Comparison of ENCODE assay signal across 8 cellular contexts in the genomic region with DNA sequence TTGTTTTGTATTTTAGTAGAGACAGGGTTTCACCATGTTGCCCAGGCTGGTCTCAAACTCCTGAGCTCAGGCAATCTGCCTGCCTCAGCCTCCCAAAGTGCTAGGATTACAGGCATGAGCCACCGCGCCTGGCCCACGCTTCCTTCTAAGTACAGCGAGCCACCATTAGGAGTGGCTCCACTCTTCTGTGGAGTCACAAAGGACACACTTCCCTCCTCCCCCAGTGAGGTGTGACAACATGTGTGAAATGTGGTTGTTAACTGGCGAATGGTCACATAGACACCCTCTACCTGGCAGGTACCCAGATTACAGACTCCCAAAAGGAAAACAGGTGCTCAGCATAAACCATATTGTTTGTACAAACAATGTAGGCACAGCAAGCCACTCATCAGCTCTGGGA.
A peak's percentile ranks its signal among the peaks of the same experiment; 100 is the strongest.
DNase-seq lines count a peak whose midpoint lies in the region; ATAC-seq, FAIRE-seq and TF ChIP-seq lines count a peak whose summit lies in the region.
"Not testable (repeated sequence)": the region's sequence is repeated elsewhere in the genome, so short reads cannot be mapped to it uniquely, and the experiment has no call there.

No MANE protein-coding gene starts in this region.

- H3K4me1 ChIP-seq in neutrophil (ENCODE audit: control insufficient read depth in 1 of 2, insufficient read depth in 1 of 2, low read depth in 1 of 2, low read length in 1 of 2), result not testable (repeated sequence)

- H3K4me1 Mint-ChIP-seq in T-cell (peaks cover 0 to 18% (median 4%) of the 10 kb centered on the region in 3 donors), naive B cell (peaks cover under 1 to 25% (median 14%) of the 10 kb centered on the region in 3 donors)
- not testable (repeated sequence) for H3K4me1 Mint-ChIP-seq in activated CD8-positive, alpha-beta T cell treated with anti-CD3 and anti-CD28 coated beads for 36 hours (ENCODE audit: low read depth); activated naive CD4-positive, alpha-beta T cell treated with anti-CD3 and anti-CD28 coated beads, Interleukin-2, amount 50 U/mL, for 24 hours; dendritic cell treated with granulocyte-macrophage colony-stimulating factor and Interleukin-4, amounts not matched to agents 40 ng/mL and 50 ng/mL, for 4 days (ENCODE audit: low read depth); stimulated activated naive CD8-positive, alpha-beta T cell treated with anti-CD3 and anti-CD28 coated beads, Interleukin-15, Interleukin-2, amounts not matched to agents 100 ng/mL and 50 ng/mL, for 24 hours (ENCODE audit: low read depth)

- not testable (repeated sequence) for H3K4me3 ChIP-seq in neutrophil (ENCODE audit: low read depth in 1 of 2, low read length in 1 of 2)

- H3K27me3 Mint-ChIP-seq in T-cell; activated CD8-positive, alpha-beta T cell treated with anti-CD3 and anti-CD28 coated beads for 36 hours; activated naive CD4-positive, alpha-beta T cell treated with anti-CD3 and anti-CD28 coated beads, Interleukin-2, amount 50 U/mL, for 24 hours; dendritic cell treated with granulocyte-macrophage colony-stimulating factor and Interleukin-4, amounts not matched to agents 40 ng/mL and 50 ng/mL, for 4 days; naive B cell; stimulated activated naive CD8-positive, alpha-beta T cell treated with anti-CD3 and anti-CD28 coated beads, Interleukin-15, Interleukin-2, amounts not matched to agents 100 ng/mL and 50 ng/mL, for 24 hours: not testable (repeated sequence)

- not testable (repeated sequence) for H3K9me3 ChIP-seq in neutrophil

- peaks cover 89% of the 10 kb centered on the region for H3K36me3 ChIP-seq in neutrophil

- not testable (repeated sequence) for DNase-seq in GM12891 (ENCODE audit: insufficient read length, low spot score); T-cell; activated CD8-positive, alpha-beta T cell treated with anti-CD3 and anti-CD28 coated beads for 36 hours; naive B cell

- CTCF ChIA-PET in T-cell (lab: Charles Lee); activated CD8-positive, alpha-beta T cell treated with anti-CD3 and anti-CD28 coated beads for 36 hours (lab: Charles Lee): not testable (repeated sequence)

- not testable (repeated sequence) for H3K27me3 ChIP-seq in neutrophil

- FAIRE-seq in GM12891 (lab: Jason Lieb, UNC), result peak; percentile 31

- H3K27ac Mint-ChIP-seq in T-cell (peak overlapping the region; percentile 37 to 77), naive B cell (peak overlapping the region in 4 of 6 donors; percentile 47 to 81 (median 66))
- H3K27ac Mint-ChIP-seq in activated CD8-positive, alpha-beta T cell treated with anti-CD3 and anti-CD28 coated beads for 36 hours, result peak overlapping the region; percentile 36
- H3K27ac Mint-ChIP-seq in activated naive CD4-positive, alpha-beta T cell treated with anti-CD3 and anti-CD28 coated beads, Interleukin-2, amount 50 U/mL, for 24 hours, result peak overlapping the region; percentile 68
- H3K27ac Mint-ChIP-seq in dendritic cell treated with granulocyte-macrophage colony-stimulating factor and Interleukin-4, amounts not matched to agents 40 ng/mL and 50 ng/mL, for 4 days, result peak overlapping the region; percentile 51
- H3K27ac Mint-ChIP-seq in stimulated activated naive CD8-positive, alpha-beta T cell treated with anti-CD3 and anti-CD28 coated beads, Interleukin-15, Interleukin-2, amounts not matched to agents 100 ng/mL and 50 ng/mL, for 24 hours, result peak overlapping the region; percentile 29

- not testable (repeated sequence) for TF ChIP-seq POLR2A in GM12891 (IDR thresholded peaks at IDR 0.05; ENCODE audit: low read depth, low read length)

- H3K4me3 Mint-ChIP-seq in T-cell; activated CD8-positive, alpha-beta T cell treated with anti-CD3 and anti-CD28 coated beads for 36 hours; activated naive CD4-positive, alpha-beta T cell treated with anti-CD3 and anti-CD28 coated beads, Interleukin-2, amount 50 U/mL, for 24 hours; dendritic cell treated with granulocyte-macrophage colony-stimulating factor and Interleukin-4, amounts not matched to agents 40 ng/mL and 50 ng/mL, for 4 days; naive B cell; stimulated activated naive CD8-positive, alpha-beta T cell treated with anti-CD3 and anti-CD28 coated beads, Interleukin-15, Interleukin-2, amounts not matched to agents 100 ng/mL and 50 ng/mL, for 24 hours: not testable (repeated sequence)

- H3K36me3 Mint-ChIP-seq in T-cell (peaks cover 67% of the 10 kb centered on the region), naive B cell (peaks cover 27 to 45% of the 10 kb centered on the region in 2 donors)
- H3K36me3 Mint-ChIP-seq in activated CD8-positive, alpha-beta T cell treated with anti-CD3 and anti-CD28 coated beads for 36 hours (ENCODE audit: low read depth), result peaks cover 31% of the 10 kb centered on the region
- peaks cover 23% of the 10 kb centered on the region for H3K36me3 Mint-ChIP-seq in activated naive CD4-positive, alpha-beta T cell treated with anti-CD3 and anti-CD28 coated beads, Interleukin-2, amount 50 U/mL, for 24 hours
- H3K36me3 Mint-ChIP-seq in dendritic cell treated with granulocyte-macrophage colony-stimulating factor and Interleukin-4, amounts not matched to agents 40 ng/mL and 50 ng/mL, for 4 days (ENCODE audit: low read depth), result peaks cover 100% of the 10 kb centered on the region
- H3K36me3 Mint-ChIP-seq in stimulated activated naive CD8-positive, alpha-beta T cell treated with anti-CD3 and anti-CD28 coated beads, Interleukin-15, Interleukin-2, amounts not matched to agents 100 ng/mL and 50 ng/mL, for 24 hours (ENCODE audit: low read depth), result peaks cover 66% of the 10 kb centered on the region

- H3K27ac ChIP-seq in neutrophil, result peak overlapping the region; percentile 38

- intact Hi-C loops in activated CD8-positive, alpha-beta T cell treated with anti-CD3 and anti-CD28 coated beads for 36 hours (cut with micrococcal nuclease); dendritic cell treated with granulocyte-macrophage colony-stimulating factor and Interleukin-4, amounts not matched to agents 40 ng/mL and 50 ng/mL, for 4 days (cut with micrococcal nuclease): not testable (repeated sequence)

- not testable (repeated sequence) for ATAC-seq in T-cell (replicated peaks in 1 of 4); activated CD8-positive, alpha-beta T cell treated with anti-CD3 and anti-CD28 coated beads for 36 hours; naive B cell (ENCODE audit: low read depth in 2 of 2)

- H3K9me3 Mint-ChIP-seq in T-cell; activated CD8-positive, alpha-beta T cell treated with anti-CD3 and anti-CD28 coated beads for 36 hours; activated naive CD4-positive, alpha-beta T cell treated with anti-CD3 and anti-CD28 coated beads, Interleukin-2, amount 50 U/mL, for 24 hours; dendritic cell treated with granulocyte-macrophage colony-stimulating factor and Interleukin-4, amounts not matched to agents 40 ng/mL and 50 ng/mL, for 4 days; naive B cell; stimulated activated naive CD8-positive, alpha-beta T cell treated with anti-CD3 and anti-CD28 coated beads, Interleukin-15, Interleukin-2, amounts not matched to agents 100 ng/mL and 50 ng/mL, for 24 hours: not testable (repeated sequence)

- not testable (repeated sequence) for TF ChIP-seq CTCF in activated CD8-positive, alpha-beta T cell treated with anti-CD3 and anti-CD28 coated beads for 36 hours (IDR thresholded peaks at IDR 0.05); neutrophil (IDR thresholded peaks at IDR 0.05)

- POLR2A ChIA-PET in T-cell (lab: Charles Lee); activated CD8-positive, alpha-beta T cell treated with anti-CD3 and anti-CD28 coated beads for 36 hours (lab: Charles Lee): not testable (repeated sequence)
